18 cellular contexts compared by ENCODE assay signal in genomic region chr11:86765146-86765663, GRCh38.
"Had no signal": no experiment of that assay in that cellular context is flagged by ENCODE, and none has a peak within 500 bp of the region (broad histone marks: within the 10 kb centered on the region; RNA-seq: fewer than 3 reads in every experiment).

No MANE protein-coding gene starts in this region.

- H3K4me3 ChIP-seq: gastrocnemius medialis, left lung, lower lobe of right lung, pancreas, smooth muscle cell had no signal

- DNase-seq: cerebellar nuclear complex; erythroblast; gastrocnemius medialis; islet precursor cell; left lung; lower lobe of right lung; midbrain; naive B cell; nephron progenitor cell; pancreas; right cardiac atrium; stimulated activated CD4-positive, alpha-beta T cell treated with anti-CD3 and anti-CD28 coated beads, Interleukin-2, amount 100 ng/mL, for 48 hours; stimulated activated naive CD4-positive, alpha-beta T cell treated with Interleukin-2 at 50 U/mL for 16 hours; trophoblast cell had no signal

- H3K36me3 Mint-ChIP-seq: memory B cell, naive B cell had no signal

- H3K9me3 Mint-ChIP-seq: dendritic cell treated with granulocyte-macrophage colony-stimulating factor and Interleukin-4, amounts not matched to agents 40 ng/mL and 50 ng/mL, for 4 days; memory B cell; naive B cell; nephron progenitor cell had no signal

- H3K4me1 Mint-ChIP-seq: memory B cell, naive B cell had no signal

- H3K4me2 ChIP-seq: smooth muscle cell had no signal

- H3K27ac Mint-ChIP-seq: dendritic cell treated with granulocyte-macrophage colony-stimulating factor and Interleukin-4, amounts not matched to agents 40 ng/mL and 50 ng/mL, for 4 days; memory B cell; naive B cell; nephron progenitor cell; progenitor cell of endocrine pancreas had no signal

- H3K36me3 ChIP-seq: gastrocnemius medialis, left lung, lower lobe of right lung, pancreas had no signal

- H3K4me1 ChIP-seq: left lung, lower lobe of right lung, pancreas had no signal

- H3K27ac ChIP-seq: gastrocnemius medialis, left lung, lower lobe of right lung, pancreas had no signal

- H3K27me3 Mint-ChIP-seq: dendritic cell treated with granulocyte-macrophage colony-stimulating factor and Interleukin-4, amounts not matched to agents 40 ng/mL and 50 ng/mL, for 4 days had no signal

- H3K9me3 ChIP-seq: gastrocnemius medialis, left lung, lower lobe of right lung, pancreas had no signal

- H3K4me3 Mint-ChIP-seq: dendritic cell treated with granulocyte-macrophage colony-stimulating factor and Interleukin-4, amounts not matched to agents 40 ng/mL and 50 ng/mL, for 4 days; memory B cell; naive B cell; nephron progenitor cell had no signal

- H3K27me3 ChIP-seq: gastrocnemius medialis, left lung, pancreas had no signal
